9 cellular contexts compared by ENCODE assay signal in genomic region chr19:47540748-47541147, GRCh38. TPM values are rescaled to one million over a fixed set of nuclear protein-coding genes. Genes with fewer than 3 reads are reported as not detected.
A peak's percentile ranks its signal among the peaks of the same experiment; 100 is the strongest.
DNase-seq lines count a peak whose midpoint lies in the region; ATAC-seq, FAIRE-seq and TF ChIP-seq lines count a peak whose summit lies in the region.
"Had no signal": no experiment of that assay in that cellular context is flagged by ENCODE, and none has a peak within 500 bp of the region (broad histone marks: within the 10 kb centered on the region; RNA-seq: fewer than 3 reads in every experiment).

No MANE protein-coding gene starts in this region.

- H3K27ac ChIP-seq in OCI-LY1 (ENCODE audit: low read depth, low read length, poor library complexity, severe bottlenecking) (no peak overlapping the region), endodermal cell (ENCODE audit: low read depth, low read length) (no peak overlapping the region), rectal smooth muscle tissue (ENCODE audit: low read depth, low read length) (peak overlapping the region; percentile 88), small intestine (ENCODE audit: low read depth in 1 of 2, low read length in 1 of 2) (no peak overlapping the region)

- no peak overlapping the region for H3K9ac ChIP-seq in OCI-LY1 (ENCODE audit: low read length)
- H3K9ac ChIP-seq in endodermal cell (ENCODE audit: extremely low read depth, low read length, poor library complexity, severe bottlenecking), result no peak overlapping the region
- H3K9ac ChIP-seq in rectal smooth muscle tissue (ENCODE audit: low read length), result no peak overlapping the region

- H3K36me3 Mint-ChIP-seq in endodermal cell (ENCODE audit: low read depth), result no peaks in the 10 kb centered on the region

- H3K27me3 Mint-ChIP-seq in endodermal cell (ENCODE audit: insufficient read depth), result peaks cover 2% of the 10 kb centered on the region

- no peak overlapping the region for H3K4me3 Mint-ChIP-seq in endodermal cell

- TF ChIP-seq CTCF in GM12875 (IDR thresholded peaks at IDR 0.05; ENCODE audit: borderline replicate concordance, insufficient read depth, low read depth, low read length), result 0 out of 2 replicates have a peak, but pooled peaks have one; percentile 5
- TF ChIP-seq CTCF in OCI-LY1 (IDR thresholded peaks at IDR 0.05; ENCODE audit: low read length), result peak; percentile 50
- peak; percentile 62 for TF ChIP-seq CTCF in endodermal cell (conservative IDR thresholded peaks at IDR 0.05)

- no peak for FAIRE-seq in small intestine (lab: Jason Lieb, UNC)

- H3K36me3 ChIP-seq in OCI-LY1 (ENCODE audit: insufficient read depth, low read length) (no peaks in the 10 kb centered on the region), endodermal cell (ENCODE audit: control insufficient read depth, insufficient read depth, low read length) (no peaks in the 10 kb centered on the region), rectal smooth muscle tissue (ENCODE audit: control insufficient read depth, insufficient read depth, low read length) (no peaks in the 10 kb centered on the region), small intestine (ENCODE audit: control insufficient read depth in 2 of 2, insufficient read depth in 2 of 2, low read length in 2 of 2) (no peaks in the 10 kb centered on the region)

- H3K9me3 ChIP-seq in OCI-LY1 (ENCODE audit: low read length) (no peaks in the 10 kb centered on the region), endodermal cell (ENCODE audit: control insufficient read depth, low read length) (peaks cover under 1% of the 10 kb centered on the region), small intestine (ENCODE audit: control insufficient read depth, low read depth) (no peaks in the 10 kb centered on the region)

- H3K4me1 ChIP-seq in OCI-LY1 (ENCODE audit: insufficient read depth, low read length, severe bottlenecking) (no peaks in the 10 kb centered on the region), endodermal cell (ENCODE audit: control insufficient read depth, insufficient read depth, low read length) (no peaks in the 10 kb centered on the region), rectal smooth muscle tissue (ENCODE audit: control insufficient read depth, insufficient read depth, low read length) (peaks cover 13% of the 10 kb centered on the region), small intestine (ENCODE audit: control insufficient read depth in 2 of 2, insufficient read depth in 1 of 2, low read depth in 1 of 2, low read length in 1 of 2) (no peaks in the 10 kb centered on the region)

- no peak for ATAC-seq in HG02884 (IDR thresholded peaks at IDR 0.05; ENCODE audit: unreplicated experiment)
- ATAC-seq: Right ventricle myocardium inferior had no signal

- H3F3A ChIP-seq in OCI-LY1 (ENCODE audit: insufficient read depth, low read length), result no peaks in the 10 kb centered on the region

- no peak overlapping the region for H3K4me2 ChIP-seq in OCI-LY1 (ENCODE audit: low read length)

- peaks cover 3% of the 10 kb centered on the region for H3K9me3 Mint-ChIP-seq in endodermal cell

- no peak overlapping the region for H2AFZ ChIP-seq in OCI-LY1 (ENCODE audit: low read length)

- H3K4me1 Mint-ChIP-seq in endodermal cell, result peaks cover 8% of the 10 kb centered on the region

- WGBS in endodermal cell (ENCODE audit: insufficient coverage in 1 of 2, insufficient read length in 1 of 2), 2 experiments, result 72 to 93% methylated on average over 2 to 4 of the region's 4 CpGs
- WGBS in small intestine, 3 donors, result 59 to 78% (median 72%) methylated on average over 4 of the region's 4 CpGs

- H3K27ac Mint-ChIP-seq in endodermal cell, result no peak overlapping the region

- no peak for DNase-seq in endodermal cell
- no peak for DNase-seq in glomerular visceral epithelial cell (ENCODE audit: extremely low spot score)
- no peak for DNase-seq in small intestine
- no peak for DNase-seq in inferior parietal cortex (ENCODE audit: extremely low spot score)

- H4K20me1 ChIP-seq in OCI-LY1 (ENCODE audit: insufficient read depth, low read length), result no peaks in the 10 kb centered on the region

- no peaks in the 10 kb centered on the region for H3K9me2 ChIP-seq in OCI-LY1 (ENCODE audit: low read depth, low read length)

- H3K79me2 ChIP-seq in OCI-LY1 (ENCODE audit: insufficient read depth, low read length), result no peaks in the 10 kb centered on the region

- H3K4me3 ChIP-seq in GM12875 (ENCODE audit: low read depth, low read length) (no peak overlapping the region), OCI-LY1 (ENCODE audit: low read depth, low read length, poor library complexity, severe bottlenecking) (no peak overlapping the region), endodermal cell (ENCODE audit: low read length) (no peak overlapping the region), rectal smooth muscle tissue (ENCODE audit: low read length) (no peak overlapping the region), small intestine (ENCODE audit: low read depth in 1 of 2, low read length in 2 of 2) (no peak overlapping the region)

- H3K27me3 ChIP-seq in OCI-LY1 (ENCODE audit: insufficient read depth, low read length), result 0 out of 2 replicates have a peak, but pooled peaks cover 3% of the 10 kb centered on the region
- no peaks in the 10 kb centered on the region for H3K27me3 ChIP-seq in endodermal cell (ENCODE audit: control insufficient read depth, insufficient read depth, low read length, poor library complexity, severe bottlenecking)
- H3K27me3 ChIP-seq in rectal smooth muscle tissue (ENCODE audit: control insufficient read depth, insufficient read depth, low read length), result no peaks in the 10 kb centered on the region
- H3K27me3 ChIP-seq in small intestine (ENCODE audit: control insufficient read depth in 2 of 2, insufficient read depth in 2 of 2, low read length in 2 of 2), result no peaks in the 10 kb centered on the region

RNA-seq across cellular contexts. Expression of gene NAPA, which starts 25.9 kb away (rescaled TPM):
- 10 to 100 TPM; 66.0 to 73.9 TPM for total RNA-seq in endodermal cell
- polyA plus RNA-seq in endodermal cell (2013, experiment 1 of 2), result 65.0 TPM
- 52.9 TPM for polyA plus RNA-seq in endodermal cell (2013, experiment 2 of 2)
- 100 to 1,000 TPM in 2 of 3 donors, 10 to 100 TPM in 1; 76.4 to 119 (median 114) TPM for polyA plus RNA-seq in small intestine

RNA-seq across cellular contexts. Expression of gene ZNF541, which starts 32.2 kb away (rescaled TPM):
- not detected for total RNA-seq in endodermal cell
- polyA plus RNA-seq in endodermal cell (2013, experiment 1 of 2), result not detected
- not detected for polyA plus RNA-seq in endodermal cell (2013, experiment 2 of 2)
- polyA plus RNA-seq in small intestine, result under 1 TPM in 1 of 3 donors, not detected in 2; 0.30 TPM

RNA-seq across cellular contexts. Expression of gene KPTN, which starts 56.7 kb away (rescaled TPM):
- total RNA-seq in endodermal cell, result 10 to 100 TPM; 14.7 to 22.9 TPM
- polyA plus RNA-seq in endodermal cell (2013, experiment 1 of 2), result 21.8 TPM
- 15.8 TPM for polyA plus RNA-seq in endodermal cell (2013, experiment 2 of 2)
- 10 to 100 TPM; 14.8 to 42.7 (median 40.0) TPM for polyA plus RNA-seq in small intestine

Comparison
In these comparisons a context has a peak if more than half of its experiments do, and no peak if none do; other contexts are left out.
1. CTCF ChIP-seq: peak in every context shown above with its lines; median percentile 62 in endodermal cell; 50 in OCI-LY1; 5 in GM12875.